9 cellular contexts compared by ENCODE assay signal in genomic region chr3:81242871-81243270, GRCh38.
A peak's percentile ranks its signal among the peaks of the same experiment; 100 is the strongest.
DNase-seq lines count a peak whose midpoint lies in the region; ATAC-seq and TF ChIP-seq lines count a peak whose summit lies in the region.
"Had no signal": no experiment of that assay in that cellular context is flagged by ENCODE, and none has a peak within 500 bp of the region (broad histone marks: within the 10 kb centered on the region; RNA-seq: fewer than 3 reads in every experiment).

No MANE protein-coding gene starts in this region.

- DNase-seq in GM12865 (ENCODE audit: low read depth) (peak; percentile 4), medulla oblongata (ENCODE audit: extremely low spot score) (peak; percentile 40), nucleus accumbens (lab: John Stamatoyannopoulos, UW) (no peak), retina (no peak), NCI-H2171 (lab: John Stamatoyannopoulos, UW) (no peak)
- no peak for DNase-seq in activated CD4-positive, CD25-positive, alpha-beta regulatory T cell (lab: John Stamatoyannopoulos, UW)

- H3K4me3 ChIP-seq in GM12865 (ENCODE audit: low read depth, low read length), result no peak overlapping the region
- H3K4me3 ChIP-seq: thoracic aorta had no signal

- peak; percentile 77 for ATAC-seq in HG03354 (IDR thresholded peaks at IDR 0.05; ENCODE audit: poor library complexity, severe bottlenecking, unreplicated experiment)
- ATAC-seq in SK-N-SH treated with all-trans-retinoic acid at 6 μM for 48 hours, result peak; percentile 81

- peak; percentile 18 for TF ChIP-seq CTCF in GM12865 (IDR thresholded peaks at IDR 0.05; ENCODE audit: insufficient read depth, low read depth, low read length, missing control alignments)

TF ChIP-seq in SK-N-SH treated with all-trans-retinoic acid at 6 μM for 48 hours, 23 proteins besides CTCF, POLR2A, EP300 and RAD21:
- TF ChIP-seq ESRRG (CRISPR knock-in tag; IDR thresholded peaks at IDR 0.05) (no peak), ISL1 (CRISPR knock-in tag; IDR thresholded peaks at IDR 0.05) (no peak), CSDC2 (CRISPR knock-in tag; IDR thresholded peaks at IDR 0.05) (no peak), PPARA (CRISPR knock-in tag; IDR thresholded peaks at IDR 0.05; ENCODE audit: borderline replicate concordance) (no peak), PATZ1 (CRISPR knock-in tag; IDR thresholded peaks at IDR 0.05; ENCODE audit: borderline replicate concordance) (no peak), POU6F1 (CRISPR knock-in tag; IDR thresholded peaks at IDR 0.05; ENCODE audit: borderline replicate concordance, low read depth) (no peak)

Comparison
In these comparisons a context has a peak if more than half of its experiments do, and no peak if none do; other contexts are left out.
1. DNase-seq: peak in GM12865 (single experiment) and medulla oblongata (single experiment); none in nucleus accumbens (0 of 56), activated CD4-positive, CD25-positive, alpha-beta regulatory T cell (0 of 4), retina (single experiment) and NCI-H2171 (single experiment).